In the genomic region with DNA sequence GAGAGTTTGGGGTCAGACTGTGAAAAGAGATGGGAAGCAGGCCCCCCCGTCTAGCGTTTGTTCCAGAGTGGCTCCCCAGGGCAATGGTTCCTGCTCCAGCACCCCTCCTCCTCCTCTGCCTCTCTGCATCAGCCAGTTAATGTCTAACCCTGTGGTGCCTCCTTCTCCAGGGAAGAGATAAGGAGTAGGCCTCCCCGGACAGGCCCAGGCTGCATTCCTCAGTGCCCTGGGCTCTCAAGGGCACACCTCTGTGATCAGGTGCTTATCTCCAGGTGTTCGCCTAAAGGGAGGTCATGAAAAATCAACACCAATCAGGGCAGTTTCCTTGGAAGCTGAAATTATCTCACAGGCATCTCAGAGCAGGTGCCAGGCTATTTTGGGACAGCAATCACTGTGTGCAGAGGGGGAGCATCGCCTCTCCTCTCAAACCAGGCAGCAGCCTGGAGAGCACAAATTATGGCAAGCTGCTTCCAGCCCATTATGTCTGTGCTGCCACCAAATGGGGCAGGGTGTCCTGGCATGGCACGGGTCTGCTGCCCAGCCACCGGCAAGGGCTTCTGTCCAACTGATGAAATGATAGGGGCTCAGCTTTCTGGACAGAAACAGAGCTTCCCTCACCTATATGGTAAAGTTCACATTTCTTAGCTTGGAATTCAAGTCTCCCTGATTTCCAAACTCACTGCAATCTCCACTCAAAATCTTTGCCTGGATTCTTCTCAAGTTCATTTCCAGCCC, we compare ENCODE assay signal across 12 cellular contexts.
DNase-seq lines count a peak whose midpoint lies in the region; ATAC-seq and TF ChIP-seq lines count a peak whose summit lies in the region.
"Had no signal": no experiment of that assay in that cellular context is flagged by ENCODE, and none has a peak within 500 bp of the region (broad histone marks: within the 10 kb centered on the region; RNA-seq: fewer than 3 reads in every experiment).

No MANE protein-coding gene starts in this region.

- ATAC-seq in left lung: peak; percentile 89
- no peak for ATAC-seq in GM21528 (IDR thresholded peaks at IDR 0.05; ENCODE audit: low FRiP score, unreplicated experiment)
- ATAC-seq: HCT116 had no signal

- H3K4me1 Mint-ChIP-seq in type B pancreatic cell (ENCODE audit: unreplicated experiment): peaks cover 43% of the 10 kb centered on the region
- H3K4me1 Mint-ChIP-seq: activated B cell treated with CpG ODN at 0.5 μM for 24 hours had no signal

- no peaks in the 10 kb centered on the region for H3K27me3 ChIP-seq in Peyer's patch
- no peaks in the 10 kb centered on the region for H3K27me3 ChIP-seq in left lung
- H3K27me3 ChIP-seq: SJSA1 had no signal

- H3K27me3 Mint-ChIP-seq in type B pancreatic cell: peaks cover 6% of the 10 kb centered on the region

- no peaks in the 10 kb centered on the region for H3K36me3 Mint-ChIP-seq in type B pancreatic cell

- H3K9me3 ChIP-seq in Peyer's patch (no peaks in the 10 kb centered on the region), left lung (no peaks in the 10 kb centered on the region)
- H3K9me3 ChIP-seq: SJSA1 had no signal

- H3K27ac ChIP-seq in Peyer's patch (no peak overlapping the region), left lung (no peak overlapping the region)
- H3K27ac ChIP-seq: SJSA1 had no signal

- no peaks in the 10 kb centered on the region for H3K36me3 ChIP-seq in Peyer's patch
- H3K36me3 ChIP-seq in left lung: no peaks in the 10 kb centered on the region
- H3K36me3 ChIP-seq: SJSA1 had no signal

- H3K4me3 ChIP-seq in Peyer's patch (no peak overlapping the region), left lung (no peak overlapping the region)
- H3K4me3 ChIP-seq: SJSA1 had no signal

- intact Hi-C loops in left lung (cut with DNase I): no loop called here

- TF ChIP-seq POLR2A in Peyer's patch (IDR thresholded peaks at IDR 0.05): no peak

- peak overlapping the region; percentile 55 for H3K27ac Mint-ChIP-seq in type B pancreatic cell
- H3K27ac Mint-ChIP-seq: activated B cell treated with CpG ODN at 0.5 μM for 24 hours had no signal

- peaks cover 0 to 20% (median 1%) of the 10 kb centered on the region in 4 donors for H3K4me1 ChIP-seq in Peyer's patch
- H3K4me1 ChIP-seq in left lung: no peaks in the 10 kb centered on the region
- H3K4me1 ChIP-seq: SJSA1 had no signal

- TF ChIP-seq CTCF in Peyer's patch (IDR thresholded peaks at IDR 0.05) (no peak), left lung (IDR thresholded peaks at IDR 0.05) (no peak), type B pancreatic cell (conservative IDR thresholded peaks at IDR 0.05) (no peak)

- DNase-seq in NCI-H1436 (lab: John Stamatoyannopoulos, UW): peak; percentile 18
- no peak for DNase-seq in NCI-H1436 treated with DMSO at 0.1 percent for 48 hours (lab: John Stamatoyannopoulos, UW)
- DNase-seq in Peyer's patch: peak in 2 of 3 donors; percentile 60 to 62
- peak in 1 of 2 donors; percentile 44 for DNase-seq in left lung
- no peak for DNase-seq in type B pancreatic cell (ENCODE audit: extremely low spot score, unreplicated experiment)
- no peak for DNase-seq in CD1c-positive myeloid dendritic cell (ENCODE audit: extremely low spot score)
- DNase-seq in DMS 273 treated with DMSO at 0.1 percent for 48 hours (lab: John Stamatoyannopoulos, UW): no peak
- DNase-seq: activated B cell treated with CpG ODN at 0.5 μM for 24 hours; activated T-cell treated with anti-CD3 and anti-CD28 coated beads, Interleukin-2, amount 50 U/mL, for 1 hour had no signal

- no peaks in the 10 kb centered on the region for H3K9me3 Mint-ChIP-seq in type B pancreatic cell
- H3K9me3 Mint-ChIP-seq: activated B cell treated with CpG ODN at 0.5 μM for 24 hours had no signal

- H3K4me3 Mint-ChIP-seq in type B pancreatic cell: peak overlapping the region; percentile 8
- H3K4me3 Mint-ChIP-seq: activated B cell treated with CpG ODN at 0.5 μM for 24 hours had no signal

Comparison
In these comparisons a context has a peak if more than half of its experiments do, and no peak if none do; other contexts are left out.
1. DNase-seq: peak in NCI-H1436 (single experiment) and Peyer's patch (2 of 3); none in NCI-H1436 treated with DMSO at 0.1 percent for 48 hours (single experiment), type B pancreatic cell (single experiment), CD1c-positive myeloid dendritic cell (single experiment) and DMS 273 treated with DMSO at 0.1 percent for 48 hours (single experiment).